ENCODE assay signal across 21 cellular contexts in genomic region chr20:3189561-3190131, GRCh38. TPM values are rescaled to one million over a fixed set of nuclear protein-coding genes. Genes with fewer than 3 reads are reported as not detected.
DNase-seq lines count a peak whose midpoint lies in the region; ATAC-seq, FAIRE-seq and TF ChIP-seq lines count a peak whose summit lies in the region.
"Had no signal": no experiment of that assay in that cellular context is flagged by ENCODE, and none has a peak within 500 bp of the region (broad histone marks: within the 10 kb centered on the region; RNA-seq: fewer than 3 reads in every experiment).

No MANE protein-coding gene starts in this region.

- no peaks in the 10 kb centered on the region for H3K27me3 Mint-ChIP-seq in T-helper 2 cell treated with Interferon-gamma antibody and Interleukin-4, amounts not matched to agents 5 μg/mL and 100 μg/mL, for 36 hours (ENCODE audit: low read depth)
- no peaks in the 10 kb centered on the region for H3K27me3 Mint-ChIP-seq in activated T-helper 17 cell treated with anti-CD3 and anti-CD28 coated beads, Interleukin-2, amount 50 U/mL, for 72 hours

- DNase-seq in T-helper 2 cell treated with Interferon-gamma antibody and Interleukin-4, amounts not matched to agents 5 μg/mL and 100 μg/mL, for 36 hours (ENCODE audit: low spot score): no peak
- DNase-seq in T-helper 2 cell (no peak), AG20443 (ENCODE audit: low spot score) (peak; percentile 4), kidney (peak; percentile 29), nucleus accumbens (lab: John Stamatoyannopoulos, UW) (no peak), NCI-H2107 (lab: John Stamatoyannopoulos, UW) (no peak)
- no peak for DNase-seq in stimulated activated CD4-positive, alpha-beta T cell treated with anti-CD3 and anti-CD28 coated beads, Interleukin-4, amount 100 ng/mL, for 1 hour
- DNase-seq: activated CD4-positive, CD25-positive, alpha-beta regulatory T cell treated with anti-CD3 and anti-CD28 coated beads, Interleukin-2, amount 50 U/mL, for 72 hours; activated gamma-delta T cell treated with Interleukin-2 at 50 U/mL for 16 hours; MV-4-11; NCI-H345; NCI-H774; ovary; stimulated activated CD4-positive, alpha-beta T cell treated with anti-CD3 and anti-CD28 coated beads, Interleukin-12 subunit alpha, Interleukin-12 subunit beta, amount 100 ng/mL, for 4 hours had no signal

- no peaks in the 10 kb centered on the region for H3K4me1 ChIP-seq in kidney (ENCODE audit: control insufficient read depth in 1 of 2, insufficient read depth in 1 of 2, low read depth in 1 of 2, low read length in 2 of 2)
- H3K4me1 ChIP-seq: BLaER1, right atrium auricular region had no signal

- H3K36me3 Mint-ChIP-seq in T-helper 2 cell treated with Interferon-gamma antibody and Interleukin-4, amounts not matched to agents 5 μg/mL and 100 μg/mL, for 36 hours (ENCODE audit: low read depth): peaks cover 33% of the 10 kb centered on the region
- peaks cover 59% of the 10 kb centered on the region for H3K36me3 Mint-ChIP-seq in activated T-helper 17 cell treated with anti-CD3 and anti-CD28 coated beads, Interleukin-2, amount 50 U/mL, for 72 hours (ENCODE audit: low read depth)

- FAIRE-seq in kidney (lab: Jason Lieb, UNC): no peak
- FAIRE-seq: colon, D721Med, keratinocyte had no signal

- H3K4me1 Mint-ChIP-seq in T-helper 2 cell treated with Interferon-gamma antibody and Interleukin-4, amounts not matched to agents 5 μg/mL and 100 μg/mL, for 36 hours (ENCODE audit: low read depth): no peaks in the 10 kb centered on the region
- no peaks in the 10 kb centered on the region for H3K4me1 Mint-ChIP-seq in activated T-helper 17 cell treated with anti-CD3 and anti-CD28 coated beads, Interleukin-2, amount 50 U/mL, for 72 hours

- no peak for ATAC-seq in activated T-helper 17 cell treated with anti-CD3 and anti-CD28 coated beads, Interleukin-2, amount 50 U/mL, for 72 hours (replicated peaks)
- ATAC-seq: GM23338 had no signal

- intact Hi-C loops in kidney (cut with DNase I): no loop called here

- H3K4me3 Mint-ChIP-seq in T-helper 2 cell treated with Interferon-gamma antibody and Interleukin-4, amounts not matched to agents 5 μg/mL and 100 μg/mL, for 36 hours: no peak overlapping the region
- no peak overlapping the region for H3K4me3 Mint-ChIP-seq in activated T-helper 17 cell treated with anti-CD3 and anti-CD28 coated beads, Interleukin-2, amount 50 U/mL, for 72 hours
- H3K4me3 Mint-ChIP-seq: GM23338 had no signal

- no peak overlapping the region for H3K27ac ChIP-seq in kidney (ENCODE audit: low read depth in 2 of 2, low read length in 2 of 2)
- H3K27ac ChIP-seq: BLaER1, ovary, right atrium auricular region had no signal

- H3K36me3 ChIP-seq in kidney (ENCODE audit: control insufficient read depth in 1 of 2, insufficient read depth in 2 of 2, low read length in 2 of 2): peaks cover 20 to 21% of the 10 kb centered on the region in 2 donors
- H3K36me3 ChIP-seq: ovary had no signal

- no peak overlapping the region for H3K4me3 ChIP-seq in kidney (ENCODE audit: low read length in 2 of 2)
- H3K4me3 ChIP-seq: BLaER1, GM23338, ovary, right atrium auricular region had no signal

- no peaks in the 10 kb centered on the region for H3K9me3 Mint-ChIP-seq in T-helper 2 cell treated with Interferon-gamma antibody and Interleukin-4, amounts not matched to agents 5 μg/mL and 100 μg/mL, for 36 hours
- no peaks in the 10 kb centered on the region for H3K9me3 Mint-ChIP-seq in activated T-helper 17 cell treated with anti-CD3 and anti-CD28 coated beads, Interleukin-2, amount 50 U/mL, for 72 hours
- H3K9me3 Mint-ChIP-seq: GM23338 had no signal

- H3K9me3 ChIP-seq in kidney (ENCODE audit: control insufficient read depth in 1 of 2, low read length in 2 of 2): no peaks in the 10 kb centered on the region
- H3K9me3 ChIP-seq: BLaER1, ovary, right atrium auricular region had no signal

- H3K9ac ChIP-seq in kidney (ENCODE audit: low read length in 2 of 2): no peak overlapping the region
- H3K9ac ChIP-seq: BLaER1 had no signal

- peak overlapping the region; percentile 8 for H3K27ac Mint-ChIP-seq in T-helper 2 cell treated with Interferon-gamma antibody and Interleukin-4, amounts not matched to agents 5 μg/mL and 100 μg/mL, for 36 hours
- H3K27ac Mint-ChIP-seq in activated T-helper 17 cell treated with anti-CD3 and anti-CD28 coated beads, Interleukin-2, amount 50 U/mL, for 72 hours: peak overlapping the region; percentile 14
- H3K27ac Mint-ChIP-seq: GM23338 had no signal

- no peak for TF ChIP-seq CTCF in kidney (IDR thresholded peaks at IDR 0.05; ENCODE audit: borderline replicate concordance, extremely low read depth, insufficient read depth)

RNA-seq across cellular contexts. Expression of gene DDRGK1, which starts 14.8 kb away (rescaled TPM):
- total RNA-seq in activated T-helper 17 cell treated with anti-CD3 and anti-CD28 coated beads, Interleukin-2, amount 50 U/mL, for 72 hours: 10 to 100 TPM; 67.7 to 71.2 TPM
- total RNA-seq in kidney: 81.8 TPM
- polyA plus RNA-seq in kidney (ENCODE audit: insufficient read depth, low read depth, low replicate concordance): 92.5 TPM

RNA-seq across cellular contexts. Expression of gene LZTS3, which starts 16.3 kb away (rescaled TPM):
- total RNA-seq in activated T-helper 17 cell treated with anti-CD3 and anti-CD28 coated beads, Interleukin-2, amount 50 U/mL, for 72 hours: 1 to 10 TPM in 1 of 2 donors, under 1 TPM in 1; 0.82 to 3.1 TPM
- total RNA-seq in kidney: 20.0 TPM
- polyA plus RNA-seq in kidney (ENCODE audit: insufficient read depth, low read depth, low replicate concordance): 23.0 TPM

RNA-seq across cellular contexts. Expression of gene ITPA, which starts 19.7 kb away (rescaled TPM):
- total RNA-seq in activated T-helper 17 cell treated with anti-CD3 and anti-CD28 coated beads, Interleukin-2, amount 50 U/mL, for 72 hours: 10 to 100 TPM; 45.0 to 85.6 TPM
- 59.7 TPM for total RNA-seq in kidney
- polyA plus RNA-seq in kidney (ENCODE audit: insufficient read depth, low read depth, low replicate concordance): 81.1 TPM

RNA-seq across cellular contexts. Expression of gene FASTKD5, which starts 30.0 kb away (rescaled TPM):
- 10 to 100 TPM; 20.4 to 32.9 TPM for total RNA-seq in activated T-helper 17 cell treated with anti-CD3 and anti-CD28 coated beads, Interleukin-2, amount 50 U/mL, for 72 hours
- total RNA-seq in kidney: 15.8 TPM
- polyA plus RNA-seq in kidney (ENCODE audit: insufficient read depth, low read depth, low replicate concordance): 17.3 TPM

RNA-seq across cellular contexts. Expression of gene UBOX5, which starts 30.0 kb away (rescaled TPM):
- total RNA-seq in activated T-helper 17 cell treated with anti-CD3 and anti-CD28 coated beads, Interleukin-2, amount 50 U/mL, for 72 hours: 1 to 10 TPM; 6.5 to 7.0 TPM
- 7.2 TPM for total RNA-seq in kidney
- 5.6 TPM for polyA plus RNA-seq in kidney (ENCODE audit: insufficient read depth, low read depth, low replicate concordance)

Comparison
In these comparisons a context has a peak if more than half of its experiments do, and no peak if none do; other contexts are left out.
1. DNase-seq: peak in AG20443 (single experiment) and kidney (single experiment); none in T-helper 2 cell treated with Interferon-gamma antibody and Interleukin-4, amounts not matched to agents 5 μg/mL and 100 μg/mL, for 36 hours (single experiment), T-helper 2 cell (0 of 5), nucleus accumbens (0 of 56), NCI-H2107 (single experiment) and stimulated activated CD4-positive, alpha-beta T cell treated with anti-CD3 and anti-CD28 coated beads, Interleukin-4, amount 100 ng/mL, for 1 hour (single experiment).